In genomic region chr12:69000540-69001243, GRCh38 we compare ENCODE assay signal across 24 cellular contexts.
A peak's percentile ranks its signal among the peaks of the same experiment; 100 is the strongest.
DNase-seq lines count a peak whose midpoint lies in the region; ATAC-seq, FAIRE-seq and TF ChIP-seq lines count a peak whose summit lies in the region.
"Had no signal": no experiment of that assay in that cellular context is flagged by ENCODE, and none has a peak within 500 bp of the region (broad histone marks: within the 10 kb centered on the region; RNA-seq: fewer than 3 reads in every experiment).

No MANE protein-coding gene starts in this region.

- H3K9ac ChIP-seq in IMR-90 (ENCODE audit: low read depth, low read length): no peak overlapping the region
- no peak overlapping the region for H3K9ac ChIP-seq in mesendoderm (ENCODE audit: low read length)

- DNase-seq in AG10803 (ENCODE audit: low read depth): peak; percentile 53
- DNase-seq in IMR-90: peak; percentile 70
- DNase-seq in fibroblast of gingiva (ENCODE audit: low read depth): peak; percentile 29
- DNase-seq in mesendoderm: peak; percentile 14
- no peak for DNase-seq in NCI-H524 (lab: John Stamatoyannopoulos, UW)
- no peak for DNase-seq in GM12892 (ENCODE audit: insufficient read length)
- no peak for DNase-seq in NCI-H774 (lab: John Stamatoyannopoulos, UW)
- DNase-seq: ACHN; activated CD8-positive, alpha-beta memory T cell treated with anti-CD3 and anti-CD28 coated beads for 24 hours; activated T-cell treated with anti-CD3 and anti-CD28 coated beads, Interleukin-2, amount 50 U/mL, for 72 hours; body of pancreas; CD8-positive, alpha-beta T cell; DMS79; head of caudate nucleus; NCI-H2171; NCI-H748 treated with DMSO at 0.1 percent for 48 hours; PC-3; testis had no signal

- TF ChIP-seq CTCF in AG10803 (conservative IDR thresholded peaks at IDR 0.05; ENCODE audit: low read length) (no peak), IMR-90 (conservative IDR thresholded peaks at IDR 0.05; ENCODE audit: low read depth, low read length) (no peak)

- H2AK5ac ChIP-seq in IMR-90 (ENCODE audit: low read depth, low read length): no peak overlapping the region
- H2AK5ac ChIP-seq in mesendoderm (ENCODE audit: low read length): no peak overlapping the region

- CTCF ChIA-PET in IMR-90 (lab: Yijun Ruan, JAX): no interaction called here

- peaks cover 4% of the 10 kb centered on the region; the same call in 1 of the 2 replicates for H3K9me3 ChIP-seq in IMR-90 (ENCODE audit: control insufficient read depth, insufficient read depth, low read length)
- H3K9me3 ChIP-seq: body of pancreas, prostate gland, testis had no signal

- H4K8ac ChIP-seq in IMR-90 (ENCODE audit: low read depth in 2 of 2, low read length in 2 of 2) (peak overlapping the region; percentile 24 to 69; a peak in 2 of 4 replicates), mesendoderm (ENCODE audit: low read depth, low read length) (no peak overlapping the region)

- intact Hi-C loops in IMR-90 (cut with micrococcal nuclease): no loop called here

- H3K79me1 ChIP-seq in IMR-90 (ENCODE audit: low read depth in 1 of 2, low read length in 2 of 2) (no peaks in the 10 kb centered on the region), mesendoderm (ENCODE audit: low read length) (no peaks in the 10 kb centered on the region)

- H2AK9ac ChIP-seq in IMR-90 (replicated peaks; ENCODE audit: low read depth, low read length, poor library complexity): no peak overlapping the region

- H3K27ac ChIP-seq in IMR-90 (ENCODE audit: insufficient read depth, low read length) (no peak overlapping the region), mesendoderm (ENCODE audit: low read depth, low read length) (no peak overlapping the region)
- H3K27ac ChIP-seq: body of pancreas, coronary artery, prostate gland, testis had no signal

- peak; percentile 87 for ATAC-seq in IMR-90 (ENCODE audit: low read depth)
- no peak for ATAC-seq in GM21423 (IDR thresholded peaks at IDR 0.05; ENCODE audit: unreplicated experiment)
- ATAC-seq: activated CD4-positive, CD25-positive, alpha-beta regulatory T cell treated with anti-CD3 and anti-CD28 coated beads, Interleukin-2, amount 50 U/mL, for 24 hours; activated T-cell treated with anti-CD3 and anti-CD28 coated beads, Interleukin-2, amount 50 U/mL, for 72 hours; body of pancreas; CD8-positive, alpha-beta T cell; HCT116; natural killer cell treated with Interleukin-12 subunit alpha and Interleukin-12 subunit beta and Interleukin-15 and Interleukin-18, amount 100 ng/mL, for 72 hours; PC-3 had no signal

- POLR2A ChIA-PET in IMR-90 (lab: Charles Lee; ENCODE audit: unreplicated experiment): no interaction called here

- H3K4me2 ChIP-seq in IMR-90 (ENCODE audit: low read depth, low read length) (peak overlapping the region; percentile 29; the same call in 1 of the 2 replicates), mesendoderm (ENCODE audit: low read length) (no peak overlapping the region)

- no TSS peak for BruUV-seq in IMR-90 (replicated peaks; lab: Mats Ljungman, UMichigan)

- no peaks in the 10 kb centered on the region for H3K9me1 ChIP-seq in IMR-90 (ENCODE audit: insufficient read depth, low read length)

- H2BK15ac ChIP-seq in IMR-90 (ENCODE audit: low read depth, low read length) (peak overlapping the region; percentile 65; the same call in 1 of the 3 replicates), mesendoderm (replicated peaks; ENCODE audit: low read depth) (no peak overlapping the region)

- dilution Hi-C loops in IMR-90 (cut with HindIII; ENCODE audit: low sequenced_read_pairs, unreplicated experiment): no loop called here

- no peak overlapping the region for H4K91ac ChIP-seq in IMR-90 (ENCODE audit: insufficient read depth, low read depth, low read length)

- peak overlapping the region; percentile 94 for H3K18ac ChIP-seq in IMR-90 (ENCODE audit: low read depth, low read length)
- H3K18ac ChIP-seq in mesendoderm (ENCODE audit: low read length): no peak overlapping the region

- peak overlapping the region; percentile 93; the same call in 1 of the 2 replicates for H4K5ac ChIP-seq in IMR-90 (ENCODE audit: low read depth, low read length)
- no peak overlapping the region for H4K5ac ChIP-seq in mesendoderm (ENCODE audit: low read length)

- no peaks in the 10 kb centered on the region for H3K79me2 ChIP-seq in mesendoderm (ENCODE audit: control insufficient read depth, insufficient read depth, low read length)

- peak overlapping the region; percentile 43; the same call in 1 of the 2 replicates for H3K14ac ChIP-seq in IMR-90 (replicated peaks; ENCODE audit: low read depth, low read length)

- H3K56ac ChIP-seq in IMR-90 (ENCODE audit: extremely low read depth, insufficient read depth, low read length): no peak overlapping the region
- H3K56ac ChIP-seq in mesendoderm (ENCODE audit: low read length): no peak overlapping the region

- H2BK5ac ChIP-seq in IMR-90 (ENCODE audit: low read depth, low read length, poor library complexity, severe bottlenecking) (peak overlapping the region; percentile 88), mesendoderm (ENCODE audit: low read length) (no peak overlapping the region)

- peak overlapping the region; percentile 12; the same call in 1 of the 2 replicates for H3K23ac ChIP-seq in IMR-90 (ENCODE audit: low read depth, low read length)
- H3K23ac ChIP-seq in mesendoderm (ENCODE audit: low read length): no peak overlapping the region

- peak overlapping the region; percentile 66; the same call in 1 of the 2 replicates for H2BK120ac ChIP-seq in IMR-90 (ENCODE audit: low read depth, low read length)
- H2BK120ac ChIP-seq in mesendoderm (ENCODE audit: low read depth, low read length): no peak overlapping the region

- H3K27me3 ChIP-seq in IMR-90 (ENCODE audit: control insufficient read depth, insufficient read depth, low read length): no peaks in the 10 kb centered on the region
- H3K27me3 ChIP-seq in mesendoderm (ENCODE audit: insufficient read depth, low read length, poor library complexity): no peaks in the 10 kb centered on the region
- H3K27me3 ChIP-seq: body of pancreas, testis had no signal

- H3K4ac ChIP-seq in IMR-90 (ENCODE audit: low read depth, low read length): peak overlapping the region; percentile 30; the same call in 1 of the 2 replicates
- H3K4ac ChIP-seq in mesendoderm (ENCODE audit: low read depth, low read length): no peak overlapping the region

- H2BK20ac ChIP-seq in IMR-90 (ENCODE audit: low read depth, low read length): peak overlapping the region; percentile 64; the same call in 1 of the 2 replicates

- H2AFZ ChIP-seq in IMR-90 (replicated peaks; ENCODE audit: low read length, poor library complexity): peak overlapping the region; percentile 58

- H3K4me3 ChIP-seq in AG10803 (ENCODE audit: low read length) (no peak overlapping the region), IMR-90 (ENCODE audit: insufficient read depth, low read depth, low read length) (no peak overlapping the region), mesendoderm (ENCODE audit: low read length) (no peak overlapping the region)
- H3K4me3 ChIP-seq: body of pancreas, coronary artery, prostate gland, testis had no signal

- no CpG with 5 or more reads among the region's 2 CpGs for WGBS in IMR-90 (ENCODE audit: extremely low coverage in 2 of 2, insufficient read length in 1 of 2), 2 experiments
- WGBS in mesendoderm (ENCODE audit: extremely low coverage, insufficient coverage, low lambda C conversion rate): no CpG with 5 or more reads among the region's 2 CpGs

- H3K4me1 ChIP-seq in IMR-90 (ENCODE audit: control insufficient read depth, insufficient read depth, low read length): peaks cover 10% of the 10 kb centered on the region
- no peaks in the 10 kb centered on the region for H3K4me1 ChIP-seq in mesendoderm (ENCODE audit: control insufficient read depth, low read depth, low read length)
- H3K4me1 ChIP-seq: body of pancreas, prostate gland, testis had no signal

- no peak for FAIRE-seq in GM12892 (lab: Jason Lieb, UNC)

- no peaks in the 10 kb centered on the region for H4K20me1 ChIP-seq in IMR-90 (ENCODE audit: insufficient read depth, low read length)

- in situ Hi-C loops in IMR-90 (cut with MboI; ENCODE audit: low sequenced_read_pairs): no loop called here

- H3K36me3 ChIP-seq in IMR-90 (ENCODE audit: control insufficient read depth, insufficient read depth, low read length) (no peaks in the 10 kb centered on the region), mesendoderm (ENCODE audit: control insufficient read depth, insufficient read depth, low read length) (no peaks in the 10 kb centered on the region)
- H3K36me3 ChIP-seq: prostate gland had no signal

- TF ChIP-seq RAD21 in IMR-90 (IDR thresholded peaks at IDR 0.05; ENCODE audit: low read length): no peak

- TF ChIP-seq POLR2A in IMR-90 (IDR thresholded peaks at IDR 0.05; ENCODE audit: low read depth, low read length) (no peak), GM12892 (IDR thresholded peaks at IDR 0.05; ENCODE audit: low read depth, low read length) (no peak)

TF ChIP-seq in IMR-90, 13 proteins besides CTCF, POLR2A, EP300 and RAD21 (continues in another document):
- TF ChIP-seq RFX5 (IDR thresholded peaks at IDR 0.05; ENCODE audit: low read depth, low read length): no peak
- TF ChIP-seq SMC3 (IDR thresholded peaks at IDR 0.05; ENCODE audit: low read depth, low read length): no peak
- no peak for TF ChIP-seq MAZ (IDR thresholded peaks at IDR 0.05; ENCODE audit: borderline replicate concordance, low read depth, low read length)
- TF ChIP-seq MAFK (IDR thresholded peaks at IDR 0.05; ENCODE audit: low read depth, low read length): no peak
- TF ChIP-seq RCOR1 (IDR thresholded peaks at IDR 0.05; ENCODE audit: insufficient replicate concordance, low read length): no peak
- TF ChIP-seq NFE2L2 (IDR thresholded peaks at IDR 0.05; ENCODE audit: low read depth, low read length): no peak
- no peak for TF ChIP-seq MXI1 (IDR thresholded peaks at IDR 0.05; ENCODE audit: borderline replicate concordance, low read depth, low read length)
- no peak for TF ChIP-seq BHLHE40 (IDR thresholded peaks at IDR 0.05; ENCODE audit: low read depth, low read length)
- no peak for TF ChIP-seq CHD1 (IDR thresholded peaks at IDR 0.05; ENCODE audit: low read depth, low read length)
- no peak for TF ChIP-seq FOS (IDR thresholded peaks at IDR 0.05; ENCODE audit: low read depth, low read length)
- no peak for TF ChIP-seq ELK1 (IDR thresholded peaks at IDR 0.05; ENCODE audit: borderline replicate concordance, low read depth, low read length)
- no peak for TF ChIP-seq CEBPB (IDR thresholded peaks at IDR 0.05; ENCODE audit: low read depth, low read length)

Comparison
In these comparisons a context has a peak if more than half of its experiments do, and no peak if none do; other contexts are left out.
1. DNase-seq: peak in AG10803 (single experiment), IMR-90 (single experiment), fibroblast of gingiva (single experiment) and mesendoderm (single experiment); none in NCI-H524 (0 of 2), GM12892 (single experiment) and NCI-H774 (single experiment).